ENCODE assay signal across 12 cellular contexts in genomic region chr1:199512037-199512710, GRCh38.
A peak's percentile ranks its signal among the peaks of the same experiment; 100 is the strongest.
DNase-seq lines count a peak whose midpoint lies in the region; ATAC-seq, FAIRE-seq and TF ChIP-seq lines count a peak whose summit lies in the region.
"Had no signal": no experiment of that assay in that cellular context is flagged by ENCODE, and none has a peak within 500 bp of the region (broad histone marks: within the 10 kb centered on the region; RNA-seq: fewer than 3 reads in every experiment).

No MANE protein-coding gene starts in this region.

- no peaks in the 10 kb centered on the region for H3K4me1 ChIP-seq in A549
- no peaks in the 10 kb centered on the region; the same call in 1 of the 2 replicates for H3K4me1 ChIP-seq in H9 (ENCODE audit: insufficient read depth, low read length)
- H3K4me1 ChIP-seq: ascending aorta had no signal

- H3K56ac ChIP-seq in H9 (ENCODE audit: insufficient read length, low read depth, low read length): no peak overlapping the region

- ATAC-seq in A549: no peak
- ATAC-seq in naive thymus-derived CD8-positive, alpha-beta T cell: no peak
- ATAC-seq in HG03175 (IDR thresholded peaks at IDR 0.05; ENCODE audit: unreplicated experiment): no peak
- ATAC-seq in activated CD8-positive, alpha-beta T cell treated with anti-CD3 and anti-CD28 coated beads for 36 hours: no peak

- peaks cover 2% of the 10 kb centered on the region for H3K23me2 ChIP-seq in H9 (ENCODE audit: insufficient read length, low read depth, low read length, poor library complexity, severe bottlenecking)

- H4K91ac ChIP-seq in H9 (ENCODE audit: insufficient read length, low read depth, low read length): no peak overlapping the region

- peaks cover 13 to 16% of the 10 kb centered on the region in 2 experiments for H3K4me1 Mint-ChIP-seq in H9
- peaks cover 0 to 13% (median 0%) of the 10 kb centered on the region in 4 donors for H3K4me1 Mint-ChIP-seq in naive thymus-derived CD8-positive, alpha-beta T cell
- no peaks in the 10 kb centered on the region for H3K4me1 Mint-ChIP-seq in activated CD8-positive, alpha-beta T cell treated with anti-CD3 and anti-CD28 coated beads for 36 hours (ENCODE audit: low read depth)

- H3K9me3 ChIP-seq in A549 (no peaks in the 10 kb centered on the region), H9 (ENCODE audit: control insufficient read depth, low read depth, low read length) (no peaks in the 10 kb centered on the region)
- H3K9me3 ChIP-seq: ascending aorta had no signal

- POLR2A ChIA-PET in A549 (lab: Yijun Ruan, JAX): no interaction called here
- POLR2A ChIA-PET in naive thymus-derived CD8-positive, alpha-beta T cell (lab: Charles Lee): no interaction called here
- POLR2A ChIA-PET in activated CD8-positive, alpha-beta T cell treated with anti-CD3 and anti-CD28 coated beads for 36 hours (lab: Charles Lee): no interaction called here

- no peak overlapping the region for H3K4me3 ChIP-seq in A549
- H3K4me3 ChIP-seq: ascending aorta had no signal

- no peaks in the 10 kb centered on the region for H4K20me1 ChIP-seq in H9 (ENCODE audit: control insufficient read depth, insufficient read depth, insufficient read length)

- H3K9ac ChIP-seq in H9 (ENCODE audit: extremely low read depth, insufficient read length, low read length): no peak overlapping the region

- no peak overlapping the region for H2BK15ac ChIP-seq in H9 (ENCODE audit: low read depth, low read length)

- H2BK20ac ChIP-seq in H9 (ENCODE audit: low read depth, low read length, poor library complexity, severe bottlenecking): no peak overlapping the region

- no peak overlapping the region for H2BK12ac ChIP-seq in H9 (ENCODE audit: insufficient read length, low read depth, low read length)

- no peak overlapping the region for H2BK5ac ChIP-seq in H9 (ENCODE audit: insufficient read length, low read length)

- H3K79me1 ChIP-seq in H9 (ENCODE audit: insufficient read depth, low read depth, low read length, poor library complexity, severe bottlenecking): no peaks in the 10 kb centered on the region

- no peak overlapping the region for H3K27ac ChIP-seq in A549
- no peak overlapping the region for H3K27ac ChIP-seq in H9 (ENCODE audit: insufficient read length, low read depth, low read length)
- H3K27ac ChIP-seq: ascending aorta had no signal

- no peak overlapping the region for H2AK5ac ChIP-seq in H9 (ENCODE audit: insufficient read length, low read length)

- no peak for TF ChIP-seq EP300 in A549 (IDR thresholded peaks at IDR 0.05)

- H3K27me3 ChIP-seq in H9 (ENCODE audit: insufficient read depth, low read length): no peaks in the 10 kb centered on the region
- H3K27me3 ChIP-seq: ascending aorta had no signal

- H4K8ac ChIP-seq in H9 (replicated peaks; ENCODE audit: insufficient read length, low read depth, low read length): no peak overlapping the region

- H2AFZ ChIP-seq in H9 (ENCODE audit: low read length): no peak overlapping the region

- no peak for TF ChIP-seq POLR2A in A549 (IDR thresholded peaks at IDR 0.05; ENCODE audit: low read length)

- no peaks in the 10 kb centered on the region for H3K36me3 Mint-ChIP-seq in H9 (ENCODE audit: insufficient read depth in 1 of 3, low read depth in 3 of 3)
- no peaks in the 10 kb centered on the region for H3K36me3 Mint-ChIP-seq in naive thymus-derived CD8-positive, alpha-beta T cell
- no peaks in the 10 kb centered on the region for H3K36me3 Mint-ChIP-seq in activated CD8-positive, alpha-beta T cell treated with anti-CD3 and anti-CD28 coated beads for 36 hours (ENCODE audit: low read depth)

- no peaks in the 10 kb centered on the region for H3K79me2 ChIP-seq in H9 (ENCODE audit: insufficient read depth, low read length)

- intact Hi-C loops in activated CD8-positive, alpha-beta T cell treated with anti-CD3 and anti-CD28 coated beads for 36 hours (cut with micrococcal nuclease): no loop called here

- H3K27ac Mint-ChIP-seq in H9: peak overlapping the region in 1 of 3 experiments; percentile 5; a peak in 2 of 7 replicates
- H3K27ac Mint-ChIP-seq in naive thymus-derived CD8-positive, alpha-beta T cell: no peak overlapping the region
- H3K27ac Mint-ChIP-seq in activated CD8-positive, alpha-beta T cell treated with anti-CD3 and anti-CD28 coated beads for 36 hours: no peak overlapping the region

- no peak overlapping the region for H3T11ph ChIP-seq in H9 (ENCODE audit: low read length)

- H3K27me3 Mint-ChIP-seq in H9 (ENCODE audit: low read depth): no peaks in the 10 kb centered on the region
- H3K27me3 Mint-ChIP-seq in naive thymus-derived CD8-positive, alpha-beta T cell: no peaks in the 10 kb centered on the region
- no peaks in the 10 kb centered on the region for H3K27me3 Mint-ChIP-seq in activated CD8-positive, alpha-beta T cell treated with anti-CD3 and anti-CD28 coated beads for 36 hours

- no peak overlapping the region for H3K18ac ChIP-seq in H9 (ENCODE audit: insufficient read length, low read depth, low read length)

- 65% methylated on average over 6 of the region's 6 CpGs for WGBS in A549 (ENCODE audit: missing lambda C conversion rate)
- no CpG with 5 or more reads among the region's 6 CpGs for WGBS in H9 (ENCODE audit: extremely low coverage, insufficient read length, low lambda C conversion rate)

- TF ChIP-seq CTCF in A549 (IDR thresholded peaks at IDR 0.05): no peak
- TF ChIP-seq CTCF in H9 (conservative IDR thresholded peaks at IDR 0.05): no peak
- no peak for TF ChIP-seq CTCF in activated CD8-positive, alpha-beta T cell treated with anti-CD3 and anti-CD28 coated beads for 36 hours (IDR thresholded peaks at IDR 0.05)

- H3K4me3 Mint-ChIP-seq in H9: no peak overlapping the region
- H3K4me3 Mint-ChIP-seq in naive thymus-derived CD8-positive, alpha-beta T cell: no peak overlapping the region
- H3K4me3 Mint-ChIP-seq in activated CD8-positive, alpha-beta T cell treated with anti-CD3 and anti-CD28 coated beads for 36 hours: no peak overlapping the region

- H3K14ac ChIP-seq in H9 (ENCODE audit: insufficient read depth, low read length): no peak overlapping the region

- DNase-seq in A549 (ENCODE audit: low read depth in 1 of 2, low spot score in 1 of 2): no peak
- peak; percentile 42 for DNase-seq in H9
- DNase-seq in NCI-H748 treated with DMSO at 0.1 percent for 48 hours (lab: John Stamatoyannopoulos, UW): peak; percentile 12
- peak; percentile 19 for DNase-seq in iPS-NIHi11 (ENCODE audit: low spot score)
- DNase-seq in stimulated activated CD4-positive, alpha-beta T cell treated with anti-CD3 and anti-CD28 coated beads, Interleukin-4, amount 100 ng/mL, for 24 hours: no peak
- DNase-seq in naive thymus-derived CD8-positive, alpha-beta T cell: no peak
- no peak for DNase-seq in activated CD8-positive, alpha-beta T cell treated with anti-CD3 and anti-CD28 coated beads for 36 hours
- DNase-seq: activated effector memory CD4-positive, alpha-beta T cell treated with Interleukin-2 at 50 U/mL for 16 hours; cortex of kidney; mammary epithelial cell had no signal

- H3K4ac ChIP-seq in H9 (ENCODE audit: low read depth, low read length): no peak overlapping the region

- no peak overlapping the region for H4K5ac ChIP-seq in H9 (ENCODE audit: insufficient read length, low read depth, low read length)

- CTCF ChIA-PET in A549 (lab: Yijun Ruan, JAX): no interaction called here
- CTCF ChIA-PET in activated CD8-positive, alpha-beta T cell treated with anti-CD3 and anti-CD28 coated beads for 36 hours (lab: Charles Lee): no interaction called here

- TF ChIP-seq RAD21 in A549 (conservative IDR thresholded peaks at IDR 0.05 in 1 of 2, IDR thresholded peaks at IDR 0.05 in 1 of 2): no peak

- no peak overlapping the region for H3K23ac ChIP-seq in H9 (ENCODE audit: insufficient read length, low read depth, low read length)

- H2BK120ac ChIP-seq in H9 (ENCODE audit: low read depth, low read length, poor library complexity, severe bottlenecking): no peak overlapping the region

- H3K9me3 Mint-ChIP-seq in H9: no peaks in the 10 kb centered on the region
- no peaks in the 10 kb centered on the region for H3K9me3 Mint-ChIP-seq in naive thymus-derived CD8-positive, alpha-beta T cell
- H3K9me3 Mint-ChIP-seq in activated CD8-positive, alpha-beta T cell treated with anti-CD3 and anti-CD28 coated beads for 36 hours: no peaks in the 10 kb centered on the region

- H3K4me2 ChIP-seq in A549 (no peak overlapping the region), H9 (ENCODE audit: insufficient read depth, insufficient read length, low read length) (no peak overlapping the region)

- no peak for FAIRE-seq in A549 (lab: Jason Lieb, UNC)

TF ChIP-seq in A549, 52 proteins besides CTCF, POLR2A, EP300 and RAD21:
- TF ChIP-seq MAFK (IDR thresholded peaks at IDR 0.05; ENCODE audit: partially characterized antibody) (peak; percentile 63), ESRRA (IDR thresholded peaks at IDR 0.05; ENCODE audit: borderline replicate concordance, low read length) (no peak), SMC3 (IDR thresholded peaks at IDR 0.05) (no peak)

Comparison
In these comparisons a context has a peak if more than half of its experiments do, and no peak if none do; other contexts are left out.
1. DNase-seq: peak in H9 (single experiment), NCI-H748 treated with DMSO at 0.1 percent for 48 hours (single experiment) and iPS-NIHi11 (single experiment); none in A549 (0 of 2), stimulated activated CD4-positive, alpha-beta T cell treated with anti-CD3 and anti-CD28 coated beads, Interleukin-4, amount 100 ng/mL, for 24 hours (single experiment), naive thymus-derived CD8-positive, alpha-beta T cell (0 of 10) and activated CD8-positive, alpha-beta T cell treated with anti-CD3 and anti-CD28 coated beads for 36 hours (single experiment).